Comparison of ENCODE assay signal across 14 cellular contexts in the genomic region with DNA sequence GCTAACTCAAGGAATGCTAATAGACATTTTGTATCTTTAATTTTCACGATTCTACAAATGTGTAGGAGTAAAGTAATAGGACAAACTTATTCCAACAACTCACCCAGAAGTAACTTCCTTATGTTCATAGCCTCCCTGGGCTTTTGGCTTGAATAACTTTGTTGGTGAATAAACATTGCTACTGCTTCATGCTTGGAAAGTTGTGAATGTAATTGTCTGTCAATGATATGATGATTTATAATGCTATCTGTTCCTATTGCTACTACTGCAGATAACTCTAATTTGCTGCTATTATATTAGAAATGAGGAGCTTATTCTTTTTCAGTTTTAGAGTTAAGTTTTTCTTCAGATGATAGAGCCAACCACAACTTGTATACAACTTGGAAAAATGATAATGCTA.
A peak's percentile ranks its signal among the peaks of the same experiment; 100 is the strongest.
DNase-seq lines count a peak whose midpoint lies in the region; ATAC-seq and TF ChIP-seq lines count a peak whose summit lies in the region.
"Had no signal": no experiment of that assay in that cellular context is flagged by ENCODE, and none has a peak within 500 bp of the region (broad histone marks: within the 10 kb centered on the region; RNA-seq: fewer than 3 reads in every experiment).

No MANE protein-coding gene starts in this region.

- POLR2A ChIA-PET in HEK293T (lab: Yijun Ruan, JAX) = no interaction called here
- POLR2A ChIA-PET in CD8-positive, alpha-beta T cell (lab: Charles Lee) = no interaction called here

- H3K27me3 Mint-ChIP-seq in CD8-positive, alpha-beta T cell (ENCODE audit: low read depth) = no peaks in the 10 kb centered on the region
- H3K27me3 Mint-ChIP-seq: CD4-positive, alpha-beta memory T cell had no signal

- intact Hi-C loops in CD8-positive, alpha-beta T cell (cut with DNase I, micrococcal nuclease) = no loop called here

- CTCF ChIA-PET in HEK293T (lab: Yijun Ruan, JAX) = interaction anchor here (0.7 kb wide), 1 partner anchor 886 kb away, joined by 3 read pairs; no protein-coding TSS in a partner anchor
- CTCF ChIA-PET in CD8-positive, alpha-beta T cell (lab: Charles Lee) = no interaction called here

- TF ChIP-seq CTCF in CD8-positive, alpha-beta T cell (IDR thresholded peaks at IDR 0.05) = no peak

- H3K27ac Mint-ChIP-seq in CD8-positive, alpha-beta T cell = no peak overlapping the region
- H3K27ac Mint-ChIP-seq: CD4-positive, alpha-beta memory T cell had no signal

- no peaks in the 10 kb centered on the region for H3K36me3 ChIP-seq in effector memory CD4-positive, alpha-beta T cell (ENCODE audit: control insufficient read depth, insufficient read depth, low read length)
- H3K36me3 ChIP-seq in CD8-positive, alpha-beta T cell (ENCODE audit: insufficient read depth, low read length) = no peaks in the 10 kb centered on the region
- H3K36me3 ChIP-seq: BE2C had no signal

- H3K4me3 Mint-ChIP-seq in CD8-positive, alpha-beta T cell = no peak overlapping the region
- H3K4me3 Mint-ChIP-seq: CD4-positive, alpha-beta memory T cell had no signal

- H3K9me3 ChIP-seq in effector memory CD4-positive, alpha-beta T cell (ENCODE audit: control insufficient read depth, low read length) = no peaks in the 10 kb centered on the region
- no peaks in the 10 kb centered on the region for H3K9me3 ChIP-seq in CD8-positive, alpha-beta T cell (ENCODE audit: low read length)
- H3K9me3 ChIP-seq: A549, BE2C had no signal

- ATAC-seq in CD8-positive, alpha-beta T cell = no peak
- ATAC-seq: A549 had no signal

- no peak overlapping the region for H3K27ac ChIP-seq in effector memory CD4-positive, alpha-beta T cell (ENCODE audit: insufficient read depth, low read length, poor library complexity, severe bottlenecking)
- H3K27ac ChIP-seq in CD8-positive, alpha-beta T cell (ENCODE audit: low read depth, low read length) = no peak overlapping the region
- H3K27ac ChIP-seq: A549, C4-2B had no signal

- no peaks in the 10 kb centered on the region for H3K27me3 ChIP-seq in effector memory CD4-positive, alpha-beta T cell (replicated peaks; ENCODE audit: control insufficient read depth, insufficient read depth, low read length, poor library complexity, severe bottlenecking)
- H3K27me3 ChIP-seq in CD8-positive, alpha-beta T cell (ENCODE audit: insufficient read depth, low read length) = no peaks in the 10 kb centered on the region
- H3K27me3 ChIP-seq: BE2C had no signal

- no peaks in the 10 kb centered on the region for H3K4me1 Mint-ChIP-seq in CD8-positive, alpha-beta T cell (ENCODE audit: low read depth)
- H3K4me1 Mint-ChIP-seq: CD4-positive, alpha-beta memory T cell had no signal

- no peaks in the 10 kb centered on the region for H3K36me3 Mint-ChIP-seq in CD8-positive, alpha-beta T cell
- H3K36me3 Mint-ChIP-seq: CD4-positive, alpha-beta memory T cell had no signal

- no peaks in the 10 kb centered on the region for H3K4me1 ChIP-seq in effector memory CD4-positive, alpha-beta T cell (ENCODE audit: control insufficient read depth, insufficient read depth, low read length, poor library complexity, severe bottlenecking)
- H3K4me1 ChIP-seq in CD8-positive, alpha-beta T cell (ENCODE audit: insufficient read depth, low read length) = no peaks in the 10 kb centered on the region

- H3K4me3 ChIP-seq in effector memory CD4-positive, alpha-beta T cell (ENCODE audit: insufficient read depth, low read depth, low read length, poor library complexity, severe bottlenecking) = no peak overlapping the region
- no peak overlapping the region for H3K4me3 ChIP-seq in CD8-positive, alpha-beta T cell (ENCODE audit: low read depth, low read length)
- H3K4me3 ChIP-seq: A549 had no signal

- H3K9me3 Mint-ChIP-seq in CD8-positive, alpha-beta T cell = peaks cover 6% of the 10 kb centered on the region

- DNase-seq in HEK293T (ENCODE audit: extremely low spot score) = no peak
- DNase-seq in NCI-H446 (lab: John Stamatoyannopoulos, UW) = peak; percentile 0 to 13
- DNase-seq in glomerular visceral epithelial cell (ENCODE audit: extremely low spot score) = peak; percentile 17
- DNase-seq in effector memory CD4-positive, alpha-beta T cell = no peak
- no peak for DNase-seq in CD8-positive, alpha-beta T cell
- no peak for DNase-seq in effector CD8-positive, alpha-beta T cell (lab: John Stamatoyannopoulos, UW)
- DNase-seq: BE2C; CD4-positive, alpha-beta memory T cell; COR-L47; DND-41; GDM1; HCEC 1CT had no signal

TF ChIP-seq in HEK293T, 16 proteins besides CTCF, POLR2A, EP300 and RAD21:
- TF ChIP-seq PKNOX1 (IDR thresholded peaks at IDR 0.05) (peak; percentile 92), ZNF384 (IDR thresholded peaks at IDR 0.05) (no peak)

Comparison
In these comparisons a context has a peak if more than half of its experiments do, and no peak if none do; other contexts are left out.
1. DNase-seq: peak in NCI-H446 (2 of 2) and glomerular visceral epithelial cell (single experiment); none in HEK293T (single experiment), effector memory CD4-positive, alpha-beta T cell (0 of 3), CD8-positive, alpha-beta T cell (0 of 7) and effector CD8-positive, alpha-beta T cell (single experiment).